8 cellular contexts compared by ENCODE assay signal in the genomic region with DNA sequence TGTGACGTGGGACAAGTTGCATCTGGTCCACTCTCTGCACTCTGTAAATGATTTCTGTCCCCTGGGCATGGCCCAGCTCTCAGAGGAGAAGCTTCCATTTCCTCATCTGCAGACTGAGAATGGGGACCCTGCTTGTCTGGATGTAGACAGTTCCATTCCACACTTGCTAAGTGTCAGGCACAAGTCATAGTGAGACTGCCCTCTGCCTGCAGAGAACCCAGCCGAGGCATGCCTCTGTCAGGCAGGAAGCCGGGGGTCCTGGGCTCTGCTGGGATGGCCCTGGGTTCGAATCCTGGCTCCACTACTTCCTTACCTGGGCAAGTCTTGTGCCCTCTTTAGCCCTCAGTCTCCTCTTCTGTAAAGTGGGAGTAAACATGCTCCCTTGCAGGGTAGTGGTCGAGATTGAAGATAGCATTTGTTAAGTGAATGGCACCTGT. TPM values are rescaled to one million over a fixed set of nuclear protein-coding genes. Genes with fewer than 3 reads are reported as not detected.
DNase-seq lines count a peak whose midpoint lies in the region; ATAC-seq and TF ChIP-seq lines count a peak whose summit lies in the region.

No MANE protein-coding gene starts in this region.

- ATAC-seq in GM19452 (IDR thresholded peaks at IDR 0.05; ENCODE audit: unreplicated experiment), result peak; percentile 19
- no peak for ATAC-seq in PC-3

- H3K36me3 Mint-ChIP-seq in CD4-positive, alpha-beta memory T cell, result peaks cover 0 to 34% of the 10 kb centered on the region in 2 donors

- peak in 1 of 5 donors; percentile 48 for DNase-seq in CD4-positive, alpha-beta memory T cell
- DNase-seq in PC-3, result peak; percentile 31
- peak; percentile 69 for DNase-seq in stimulated activated CD8-positive, alpha-beta memory T cell treated with anti-CD3 and anti-CD28 coated beads, Interleukin-4, amount 100 ng/mL, for 48 hours
- no peak for DNase-seq in NCI-H774 (lab: John Stamatoyannopoulos, UW)
- no peak for DNase-seq in anterior cingulate cortex (lab: John Stamatoyannopoulos, UW)
- DNase-seq in GM19240 (ENCODE audit: insufficient read length, low spot score), result no peak

- peak; percentile 24; the same call in 1 of the 2 replicates for TF ChIP-seq CTCF in PC-3 (conservative IDR thresholded peaks at IDR 0.05; ENCODE audit: low read depth, low read length)

- no peaks in the 10 kb centered on the region for H3K36me3 ChIP-seq in CD4-positive, alpha-beta memory T cell (ENCODE audit: insufficient read depth, low read length)
- H3K36me3 ChIP-seq in PC-3 (ENCODE audit: low read depth, low read length), result peaks cover 5% of the 10 kb centered on the region; the same call in 1 of the 2 replicates
- no peaks in the 10 kb centered on the region for H3K36me3 ChIP-seq in endocrine pancreas (ENCODE audit: control insufficient read depth, insufficient read depth, low read length)

- peaks cover 73% of the 10 kb centered on the region for H4K20me1 ChIP-seq in PC-3 (ENCODE audit: low read length)

- H2AFZ ChIP-seq in PC-3 (ENCODE audit: low read length), result no peak overlapping the region

- H3K27me3 ChIP-seq in CD4-positive, alpha-beta memory T cell (ENCODE audit: insufficient read depth, low read length), result no peaks in the 10 kb centered on the region
- H3K27me3 ChIP-seq in PC-3 (ENCODE audit: low read length), result peaks cover 5% of the 10 kb centered on the region; the same call in 1 of the 2 replicates
- H3K27me3 ChIP-seq in endocrine pancreas (ENCODE audit: control insufficient read depth, insufficient read depth, low read length), result no peaks in the 10 kb centered on the region

- no peaks in the 10 kb centered on the region for H3K9me2 ChIP-seq in PC-3 (replicated peaks; ENCODE audit: low read length)

- peak overlapping the region; percentile 81 for H3K4me2 ChIP-seq in PC-3 (ENCODE audit: low read length)

- peaks cover 29 to 69% (median 48%) of the 10 kb centered on the region in 4 donors for H3K4me1 Mint-ChIP-seq in CD4-positive, alpha-beta memory T cell

- CTCF ChIA-PET in CD4-positive, alpha-beta memory T cell (lab: Charles Lee; ENCODE audit: partially characterized antibody), result interaction anchor here (1.0 to 4.3 kb wide), 5 partner anchors 11 to 245 kb away, joined by 3 to 56 read pairs (median 4); no protein-coding TSS in a partner anchor
- CTCF ChIA-PET in PC-3 (lab: Charles Lee), result interaction anchor here (0.7 kb wide), 1 partner anchor 25 kb away, joined by 3 read pairs; no protein-coding TSS in a partner anchor

- peaks cover 89% of the 10 kb centered on the region for H3K79me2 ChIP-seq in PC-3 (ENCODE audit: low read length)

- H3K27ac Mint-ChIP-seq in CD4-positive, alpha-beta memory T cell, result peak overlapping the region; percentile 97 to 99 (median 98)

- no peaks in the 10 kb centered on the region for H3F3A ChIP-seq in PC-3 (ENCODE audit: low read length, unreplicated experiment)

- intact Hi-C loops in CD4-positive, alpha-beta memory T cell (cut with micrococcal nuclease), result loop anchor here (1.0 kb wide), 3 partner anchors 8 to 169 kb away; partner anchors contain the start of gene NATD1
- intact Hi-C loops in PC-3 (cut with micrococcal nuclease), result no loop called here

- H3K4me3 Mint-ChIP-seq in CD4-positive, alpha-beta memory T cell, result peak overlapping the region; percentile 95 to 99 (median 96)

- H3K9ac ChIP-seq in PC-3 (ENCODE audit: low read length) (peak overlapping the region; percentile 53), endocrine pancreas (ENCODE audit: control insufficient read depth, insufficient read depth, low read length) (peak overlapping the region; percentile 0)

- no TSS peak for BruUV-seq in PC-3 (replicated peaks; lab: Mats Ljungman, UMichigan)

- peak overlapping the region in 1 of 2 donors; percentile 87 for H3K4me3 ChIP-seq in CD4-positive, alpha-beta memory T cell (ENCODE audit: low read length in 2 of 2)
- peak overlapping the region; percentile 55 for H3K4me3 ChIP-seq in PC-3 (ENCODE audit: low read length)
- no peak overlapping the region for H3K4me3 ChIP-seq in endocrine pancreas (ENCODE audit: control insufficient read depth, insufficient read depth, low read length)

- H3K9me3 Mint-ChIP-seq in CD4-positive, alpha-beta memory T cell, result peaks cover 0 to 10% (median 5%) of the 10 kb centered on the region in 8 donors

- H3K4me1 ChIP-seq in CD4-positive, alpha-beta memory T cell (ENCODE audit: insufficient read depth, low read length), result peaks cover 52% of the 10 kb centered on the region
- H3K4me1 ChIP-seq in PC-3 (ENCODE audit: insufficient read depth, low read length) (peaks cover 40% of the 10 kb centered on the region), endocrine pancreas (ENCODE audit: control insufficient read depth, insufficient read depth, low read length) (no peaks in the 10 kb centered on the region)

- H3K9me3 ChIP-seq in CD4-positive, alpha-beta memory T cell (ENCODE audit: control insufficient read depth in 1 of 2, low read length in 2 of 2), result no peaks in the 10 kb centered on the region
- H3K9me3 ChIP-seq in PC-3 (ENCODE audit: low read length) (no peaks in the 10 kb centered on the region), endocrine pancreas (ENCODE audit: control insufficient read depth, low read length) (no peaks in the 10 kb centered on the region)

- POLR2A ChIA-PET in CD4-positive, alpha-beta memory T cell (lab: Charles Lee; ENCODE audit: partially characterized antibody), result interaction anchor here (0.5 to 4.3 kb wide), 11 partner anchors 9 to 245 kb away, joined by 3 to 59 read pairs (median 11); partner anchors contain the start of genes NATD1, TMEM11 and USP22
- POLR2A ChIA-PET in PC-3 (lab: Charles Lee; ENCODE audit: unreplicated experiment), result interaction anchor here (0.5 kb wide), 1 partner anchor 263 kb away, joined by 4 read pairs; no protein-coding TSS in a partner anchor

- H3K27me3 Mint-ChIP-seq in CD4-positive, alpha-beta memory T cell, result peaks cover 0 to 4% of the 10 kb centered on the region in 2 donors

- H3K27ac ChIP-seq in CD4-positive, alpha-beta memory T cell (ENCODE audit: low read depth, low read length), result peak overlapping the region; percentile 94
- H3K27ac ChIP-seq in PC-3 (ENCODE audit: low read length), result peak overlapping the region; percentile 69

RNA-seq across cellular contexts. Expression of gene MAP2K3, which starts 4.1 kb away (rescaled TPM):
- total RNA-seq in CD4-positive, alpha-beta memory T cell, result 10 to 100 TPM; 52.6 to 63.2 TPM
- polyA plus RNA-seq in CD4-positive, alpha-beta memory T cell, result 10 to 100 TPM; 48.5 to 88.9 TPM
- total RNA-seq in PC-3 (2014; rRNA removed), result 54.0 and 75.2 TPM in 2 replicates

RNA-seq across cellular contexts. Expression of gene NATD1, which starts 35.4 kb away (rescaled TPM):
- 10 to 100 TPM; 13.1 to 13.5 TPM for total RNA-seq in CD4-positive, alpha-beta memory T cell
- 1 to 10 TPM in 1 of 2 donors, under 1 TPM in 1; 0.32 to 2.3 TPM for polyA plus RNA-seq in CD4-positive, alpha-beta memory T cell
- 0.69 and 0.73 TPM in 2 replicates for total RNA-seq in PC-3 (2014; rRNA removed)

Comparison
In these comparisons a context has a peak if more than half of its experiments do, and no peak if none do; other contexts are left out.
1. DNase-seq: peak in PC-3 (single experiment) and stimulated activated CD8-positive, alpha-beta memory T cell treated with anti-CD3 and anti-CD28 coated beads, Interleukin-4, amount 100 ng/mL, for 48 hours (single experiment); none in NCI-H774 (single experiment), anterior cingulate cortex (0 of 58) and GM19240 (single experiment).